Comparison of ENCODE assay signal across 23 cellular contexts in the genomic region with DNA sequence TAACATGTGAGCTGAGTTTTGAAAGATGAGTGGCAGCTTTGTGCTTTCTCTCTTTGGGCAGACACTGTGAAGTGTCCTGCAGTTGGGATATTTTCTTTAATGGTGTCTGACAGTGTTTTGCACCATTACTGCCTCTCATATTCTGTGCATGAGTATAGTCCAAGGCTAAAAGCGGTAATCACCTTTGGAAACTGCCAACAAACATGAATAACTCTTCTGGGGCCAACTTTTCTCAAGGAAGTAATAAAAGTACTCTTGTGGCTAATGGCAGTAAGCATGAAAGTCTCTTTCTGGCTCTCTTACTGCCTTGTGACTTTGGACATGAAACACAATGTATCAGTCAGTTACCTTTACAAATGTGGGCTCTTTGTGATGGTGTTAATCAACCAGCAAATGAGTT.
DNase-seq lines count a peak whose midpoint lies in the region; ATAC-seq, FAIRE-seq and TF ChIP-seq lines count a peak whose summit lies in the region.
"Had no signal": no experiment of that assay in that cellular context is flagged by ENCODE, and none has a peak within 500 bp of the region (broad histone marks: within the 10 kb centered on the region; RNA-seq: fewer than 3 reads in every experiment).

No MANE protein-coding gene starts in this region.

- no peak for TF ChIP-seq EP300 in suprapubic skin (IDR thresholded peaks at IDR 0.05)

- no peak for TF ChIP-seq CTCF in suprapubic skin (IDR thresholded peaks at IDR 0.05)

- no peak overlapping the region for H3K4me3 ChIP-seq in suprapubic skin
- H3K4me3 ChIP-seq: BLaER1 treated with 17β-estradiol and CSF1 and Interleukin-3, amounts not matched to agents 10 nM and 100 nM; PC-9 had no signal

- 53% methylated on average over 1 of the region's 1 CpG for WGBS in suprapubic skin

- ATAC-seq in left colon (peak; percentile 83), esophagus mucosa (no peak)

- peak overlapping the region; percentile 53 for H3K27ac ChIP-seq in suprapubic skin
- H3K27ac ChIP-seq: BLaER1 treated with 17β-estradiol and CSF1 and Interleukin-3, amounts not matched to agents 10 nM and 100 nM; PC-9; RWPE1 had no signal

- DNase-seq in NCI-H1105 treated with DMSO at 0.1 percent for 48 hours (lab: John Stamatoyannopoulos, UW) = peak; percentile 61
- DNase-seq in NCI-H1105 (lab: John Stamatoyannopoulos, UW) = no peak
- DNase-seq in NCI-H2029 (lab: John Stamatoyannopoulos, UW) = peak; percentile 37
- DNase-seq in left colon = no peak
- no peak for DNase-seq in suprapubic skin (ENCODE audit: low spot score in 2 of 2)
- no peak for DNase-seq in putamen (ENCODE audit: low spot score)
- no peak for DNase-seq in RCC 7860 (ENCODE audit: low spot score)
- DNase-seq: 8988T; Caco-2; CD4-positive, alpha-beta memory T cell; EL; GF-D8; H7; NCI-H1417 treated with DMSO at 0.1 percent for 48 hours; NCI-H345; NCI-H524 treated with DMSO at 0.1 percent for 48 hours; PC-9; SHP77 treated with DMSO at 0.1 percent for 48 hours; SK-N-SH had no signal

- H3K9me3 ChIP-seq in suprapubic skin = no peaks in the 10 kb centered on the region
- H3K9me3 ChIP-seq: BLaER1 treated with 17β-estradiol and CSF1 and Interleukin-3, amounts not matched to agents 10 nM and 100 nM; Caco-2; SK-N-SH had no signal

- no peaks in the 10 kb centered on the region for H3K36me3 ChIP-seq in suprapubic skin
- H3K36me3 ChIP-seq: BLaER1 treated with 17β-estradiol and CSF1 and Interleukin-3, amounts not matched to agents 10 nM and 100 nM had no signal

- peaks cover 21% of the 10 kb centered on the region for H3K4me1 ChIP-seq in suprapubic skin
- H3K4me1 ChIP-seq: BLaER1 treated with 17β-estradiol and CSF1 and Interleukin-3, amounts not matched to agents 10 nM and 100 nM had no signal

- TF ChIP-seq POLR2A in suprapubic skin (IDR thresholded peaks at IDR 0.05) = no peak

- no peaks in the 10 kb centered on the region for H3K27me3 ChIP-seq in suprapubic skin
- H3K27me3 ChIP-seq: BLaER1 treated with 17β-estradiol and CSF1 and Interleukin-3, amounts not matched to agents 10 nM and 100 nM had no signal

- intact Hi-C loops in left colon (cut with DNase I, micrococcal nuclease) = no loop called here

- no peak for FAIRE-seq in RCC 7860 (lab: Jason Lieb, UNC)
- FAIRE-seq: GM19239 had no signal

Comparison
In these comparisons a context has a peak if more than half of its experiments do, and no peak if none do; other contexts are left out.
1. DNase-seq: peak in NCI-H1105 treated with DMSO at 0.1 percent for 48 hours (single experiment) and NCI-H2029 (single experiment); none in NCI-H1105 (single experiment), left colon (0 of 2), suprapubic skin (0 of 2), putamen (single experiment) and RCC 7860 (single experiment).